ENCODE assay signal across 8 cellular contexts in the genomic region with DNA sequence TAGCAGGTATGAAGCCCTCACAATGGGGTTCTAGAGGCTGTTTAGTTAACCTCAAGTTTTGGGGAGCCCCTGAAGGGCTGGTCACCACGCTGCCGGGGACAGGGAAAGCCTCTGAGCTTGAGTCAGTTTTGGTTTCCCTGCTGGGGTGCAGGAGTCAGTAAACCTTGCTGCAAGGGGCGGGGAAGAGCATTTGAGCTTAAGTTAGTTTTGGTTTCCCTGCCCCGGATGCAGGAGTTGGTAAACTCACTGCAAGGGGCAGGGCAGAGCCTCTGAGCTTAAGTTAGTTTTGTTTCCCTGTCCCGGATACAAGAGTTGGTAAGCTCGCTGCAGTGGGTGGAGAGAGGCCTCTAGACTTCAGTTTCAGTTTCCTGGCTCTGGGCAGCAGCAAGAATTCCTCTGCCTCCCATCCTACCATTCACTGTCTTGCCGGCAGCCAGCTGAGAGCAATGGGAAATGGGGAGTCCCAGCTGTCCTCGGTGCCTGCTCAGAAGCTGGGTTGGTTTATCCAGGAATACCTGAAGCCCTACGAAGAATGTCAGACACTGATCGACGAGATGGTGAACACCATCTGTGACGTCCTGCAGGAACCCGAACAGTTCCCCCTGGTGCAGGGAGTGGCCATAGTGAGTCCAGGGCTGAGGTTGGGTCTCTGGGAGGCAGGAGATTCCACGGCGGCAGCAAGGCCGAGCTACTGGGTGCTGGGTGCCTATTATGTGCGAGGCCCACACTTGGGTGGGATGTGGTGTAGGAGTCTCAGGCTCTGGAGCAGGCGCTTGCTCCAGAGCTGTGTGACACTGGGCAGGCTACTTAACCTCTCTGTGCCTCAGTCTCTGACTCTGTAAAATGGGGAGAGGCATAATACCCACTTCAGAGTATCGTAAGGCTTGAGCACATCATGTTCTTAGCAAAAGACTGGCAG. TPM values are rescaled to one million over a fixed set of nuclear protein-coding genes. Genes with fewer than 3 reads are reported as not detected.
DNase-seq lines count a peak whose midpoint lies in the region; ATAC-seq and TF ChIP-seq lines count a peak whose summit lies in the region.

A gene with protein sequence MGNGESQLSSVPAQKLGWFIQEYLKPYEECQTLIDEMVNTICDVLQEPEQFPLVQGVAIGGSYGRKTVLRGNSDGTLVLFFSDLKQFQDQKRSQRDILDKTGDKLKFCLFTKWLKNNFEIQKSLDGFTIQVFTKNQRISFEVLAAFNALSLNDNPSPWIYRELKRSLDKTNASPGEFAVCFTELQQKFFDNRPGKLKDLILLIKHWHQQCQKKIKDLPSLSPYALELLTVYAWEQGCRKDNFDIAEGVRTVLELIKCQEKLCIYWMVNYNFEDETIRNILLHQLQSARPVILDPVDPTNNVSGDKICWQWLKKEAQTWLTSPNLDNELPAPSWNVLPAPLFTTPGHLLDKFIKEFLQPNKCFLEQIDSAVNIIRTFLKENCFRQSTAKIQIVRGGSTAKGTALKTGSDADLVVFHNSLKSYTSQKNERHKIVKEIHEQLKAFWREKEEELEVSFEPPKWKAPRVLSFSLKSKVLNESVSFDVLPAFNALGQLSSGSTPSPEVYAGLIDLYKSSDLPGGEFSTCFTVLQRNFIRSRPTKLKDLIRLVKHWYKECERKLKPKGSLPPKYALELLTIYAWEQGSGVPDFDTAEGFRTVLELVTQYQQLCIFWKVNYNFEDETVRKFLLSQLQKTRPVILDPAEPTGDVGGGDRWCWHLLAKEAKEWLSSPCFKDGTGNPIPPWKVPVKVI (plus strand): TSS at position 357 of the 919 bp plus-strand sequence. CDS start 90 bp downstream, at position 447.

- no peaks in the 10 kb centered on the region for H3K9me2 ChIP-seq in SU-DHL-6 (replicated peaks; ENCODE audit: insufficient read depth, low read length)

- H3K4me3 ChIP-seq in SU-DHL-6 (ENCODE audit: insufficient read depth, low read length, poor library complexity, severe bottlenecking) (peak within 1 kb of the TSS; percentile 32), adrenal gland (peak within 1 kb of the TSS in 2 of 4 donors; percentile 24 to 48)

- no peaks in the 10 kb centered on the region for H3K79me2 ChIP-seq in SU-DHL-6 (ENCODE audit: insufficient read depth, low read length)

- no peaks in the 10 kb centered on the region for H4K20me1 ChIP-seq in SU-DHL-6 (ENCODE audit: low read depth, low read length)

- DNase-seq in adrenal gland (peak; percentile 22 to 86 (median 67)), inferior parietal cortex (ENCODE audit: extremely low spot score) (peak; percentile 6), retina (no peak), SHP77 treated with DMSO at 0.1 percent for 48 hours (lab: John Stamatoyannopoulos, UW) (no peak)
- DNase-seq in stimulated activated CD4-positive, alpha-beta T cell treated with anti-CD3 and anti-CD28 coated beads, Interleukin-2, amount 100 ng/mL, for 48 hours, result peak; percentile 62 to 65

- no peaks in the 10 kb centered on the region for H3K27me3 ChIP-seq in SU-DHL-6 (ENCODE audit: low read length)
- H3K27me3 ChIP-seq in adrenal gland, result no peaks in the 10 kb centered on the region

- H3K9me3 ChIP-seq in SU-DHL-6 (ENCODE audit: insufficient read depth, low read length) (no peaks in the 10 kb centered on the region), adrenal gland (replicated peaks in 1 of 3) (no peaks in the 10 kb centered on the region)

- H2AFZ ChIP-seq in SU-DHL-6 (ENCODE audit: low read depth, low read length, severe bottlenecking), result peak within 1 kb of the TSS; percentile 45

- H3K9ac ChIP-seq in SU-DHL-6 (ENCODE audit: low read length), result peak within 1 kb of the TSS; percentile 50

- peak within 1 kb of the TSS; percentile 59 for H3K4me2 ChIP-seq in SU-DHL-6 (ENCODE audit: low read depth, low read length, poor library complexity, severe bottlenecking)

- no peak for TF ChIP-seq CTCF in SU-DHL-6 (IDR thresholded peaks at IDR 0.05; ENCODE audit: insufficient read depth, low read length, poor library complexity, severe bottlenecking)
- no peak for TF ChIP-seq CTCF in adrenal gland (IDR thresholded peaks at IDR 0.05)

- peak within 1 kb of the TSS; percentile 65 for H3K27ac ChIP-seq in SU-DHL-6 (ENCODE audit: low read depth, low read length)
- H3K27ac ChIP-seq in adrenal gland, result peak within 1 kb of the TSS; percentile 48 to 92 (median 65)

- TF ChIP-seq POLR2A in adrenal gland (IDR thresholded peaks at IDR 0.05), result peak; percentile 41 to 67

- H3F3A ChIP-seq in SU-DHL-6 (ENCODE audit: insufficient read depth), result no peaks in the 10 kb centered on the region

- peak; percentile 89 for ATAC-seq in GM18868 (IDR thresholded peaks at IDR 0.05; ENCODE audit: unreplicated experiment)
- ATAC-seq in HG03039 (IDR thresholded peaks at IDR 0.05; ENCODE audit: unreplicated experiment), result peak; percentile 84

- intact Hi-C loops in adrenal gland (cut with DNase I), result no loop called here

- H3K36me3 ChIP-seq in SU-DHL-6 (ENCODE audit: low read length) (no peaks in the 10 kb centered on the region), adrenal gland (replicated peaks in 1 of 2) (no peaks in the 10 kb centered on the region)

- WGBS in adrenal gland, 4 donors, result 32 to 47% (median 35%) methylated on average over 13 to 19 of the region's 19 CpGs

- peaks cover 0 to 5% of the 10 kb centered on the region in 2 donors for H3K4me1 ChIP-seq in adrenal gland (replicated peaks in 1 of 2)

RNA-seq across cellular contexts. Expression of the gene that starts here (rescaled TPM):
- total RNA-seq in adrenal gland, result 10 to 100 TPM in 3 of 8 donors, 1 to 10 TPM in 5; 2.5 to 29.1 (median 8.5) TPM
- polyA plus RNA-seq in adrenal gland, result 10 to 100 TPM in 1 of 3 donors, 1 to 10 TPM in 2; 3.5 to 30.4 (median 9.5) TPM

Comparison
In these comparisons a context has a peak if more than half of its experiments do, and no peak if none do; other contexts are left out.
1. DNase-seq: peak in adrenal gland (7 of 7), inferior parietal cortex (single experiment) and stimulated activated CD4-positive, alpha-beta T cell treated with anti-CD3 and anti-CD28 coated beads, Interleukin-2, amount 100 ng/mL, for 48 hours (2 of 2); none in retina (single experiment) and SHP77 treated with DMSO at 0.1 percent for 48 hours (single experiment).